In genomic region chr7:73429218-73429617, GRCh38 we compare ENCODE assay signal across 13 cellular contexts. TPM values are rescaled to one million over a fixed set of nuclear protein-coding genes. Genes with fewer than 3 reads are reported as not detected.
A peak's percentile ranks its signal among the peaks of the same experiment; 100 is the strongest.
DNase-seq lines count a peak whose midpoint lies in the region; ATAC-seq and TF ChIP-seq lines count a peak whose summit lies in the region.
"Had no signal": no experiment of that assay in that cellular context is flagged by ENCODE, and none has a peak within 500 bp of the region (broad histone marks: within the 10 kb centered on the region; RNA-seq: fewer than 3 reads in every experiment).

No MANE protein-coding gene starts in this region.

- ATAC-seq in psoas muscle (no peak), GM18873 (IDR thresholded peaks at IDR 0.05; ENCODE audit: low FRiP score, unreplicated experiment) (no peak)

- no peak overlapping the region for H3K4me3 Mint-ChIP-seq in CD14-positive monocyte

- no peaks in the 10 kb centered on the region for H3K36me3 Mint-ChIP-seq in CD14-positive monocyte

- H3K4me1 ChIP-seq in psoas muscle = peaks cover 4% of the 10 kb centered on the region

- H3K27me3 Mint-ChIP-seq in CD14-positive monocyte (ENCODE audit: low read depth in 3 of 3) = peaks cover 17 to 23% (median 19%) of the 10 kb centered on the region in 3 donors

- TF ChIP-seq POLR2A in lower leg skin (IDR thresholded peaks at IDR 0.05) = no peak

- peak; percentile 83 for DNase-seq in DMS79 treated with DMSO at 0.1 percent for 48 hours (lab: John Stamatoyannopoulos, UW)
- peak; percentile 90 for DNase-seq in NCI-H146 treated with DMSO at 0.1 percent for 48 hours (lab: John Stamatoyannopoulos, UW; ENCODE audit: unreplicated experiment)
- peak; percentile 53 to 72 for DNase-seq in SHP77 (lab: John Stamatoyannopoulos, UW)
- peak; percentile 43 for DNase-seq in iris pigment epithelial cell (ENCODE audit: low read depth)
- DNase-seq in psoas muscle = no peak
- DNase-seq in CD14-positive monocyte (ENCODE audit: low spot score) = no peak
- no peak for DNase-seq in lower leg skin (ENCODE audit: low spot score in 2 of 2)
- DNase-seq: adrenal gland, Peyer's patch had no signal

- no peaks in the 10 kb centered on the region for H3K27me3 ChIP-seq in psoas muscle (ENCODE audit: insufficient read depth in 3 of 3, low read length in 2 of 3)
- H3K27me3 ChIP-seq: adrenal gland, Peyer's patch had no signal

- 20 to 26% (median 20%) methylated on average over 15 to 18 of the region's 18 CpGs for WGBS in psoas muscle, 3 donors
- 22 to 38% methylated on average over 9 to 15 of the region's 18 CpGs for WGBS in lower leg skin, 2 donors

- no peak overlapping the region for H3K27ac Mint-ChIP-seq in CD14-positive monocyte

- intact Hi-C loops in psoas muscle (cut with DNase I) = no loop called here
- intact Hi-C loops in CD14-positive monocyte (cut with micrococcal nuclease) = no loop called here
- intact Hi-C loops in lower leg skin (cut with DNase I; ENCODE audit: low total_unique reads) = no loop called here

- H3K9me3 Mint-ChIP-seq in CD14-positive monocyte = peaks cover 0 to 7% (median 0%) of the 10 kb centered on the region in 7 donors

- H3K4me1 Mint-ChIP-seq in CD14-positive monocyte = peaks cover 8% of the 10 kb centered on the region

- H3K4me3 ChIP-seq in psoas muscle (no peak overlapping the region), lower leg skin (ENCODE audit: low read depth, poor library complexity, severe bottlenecking) (no peak overlapping the region)
- H3K4me3 ChIP-seq: adrenal gland, Peyer's patch, skin epidermis had no signal

- no peak overlapping the region for H3K27ac ChIP-seq in psoas muscle
- H3K27ac ChIP-seq: adrenal gland, C4-2B, KMS-11, Peyer's patch, skin epidermis had no signal

- TF ChIP-seq CTCF in psoas muscle (IDR thresholded peaks at IDR 0.05) (no peak), CD14-positive monocyte (IDR thresholded peaks at IDR 0.05) (no peak), lower leg skin (IDR thresholded peaks at IDR 0.05) (no peak)

- no peaks in the 10 kb centered on the region for H3K36me3 ChIP-seq in psoas muscle (ENCODE audit: insufficient read depth in 1 of 2, low read depth in 1 of 2)
- H3K36me3 ChIP-seq: adrenal gland, Peyer's patch had no signal

- no peaks in the 10 kb centered on the region for H3K9me3 ChIP-seq in psoas muscle
- H3K9me3 ChIP-seq: adrenal gland had no signal

RNA-seq across cellular contexts. Expression of gene FZD9, which starts 4.4 kb away (rescaled TPM):
- total RNA-seq in psoas muscle (10 to 100 TPM in 2 of 4 donors, 1 to 10 TPM in 2; 4.0 to 10.7 (median 7.5) TPM), lower leg skin (1 to 10 TPM; 1.7 to 3.8 (median 2.2) TPM)
- polyA plus RNA-seq in psoas muscle (10 to 100 TPM in 2 of 3 donors, 1 to 10 TPM in 1; 10.0 to 20.9 (median 19.1) TPM), CD14-positive monocyte (under 1 TPM in 1 of 2 donors, not detected in 1; 0.11 TPM)

Comparison
In these comparisons a context has a peak if more than half of its experiments do, and no peak if none do; other contexts are left out.
1. DNase-seq: peak in DMS79 treated with DMSO at 0.1 percent for 48 hours (single experiment), NCI-H146 treated with DMSO at 0.1 percent for 48 hours (single experiment), SHP77 (2 of 2) and iris pigment epithelial cell (single experiment); none in psoas muscle (0 of 2), CD14-positive monocyte (single experiment) and lower leg skin (0 of 2).